1 cellular context compared by ENCODE assay signal in the genomic region with DNA sequence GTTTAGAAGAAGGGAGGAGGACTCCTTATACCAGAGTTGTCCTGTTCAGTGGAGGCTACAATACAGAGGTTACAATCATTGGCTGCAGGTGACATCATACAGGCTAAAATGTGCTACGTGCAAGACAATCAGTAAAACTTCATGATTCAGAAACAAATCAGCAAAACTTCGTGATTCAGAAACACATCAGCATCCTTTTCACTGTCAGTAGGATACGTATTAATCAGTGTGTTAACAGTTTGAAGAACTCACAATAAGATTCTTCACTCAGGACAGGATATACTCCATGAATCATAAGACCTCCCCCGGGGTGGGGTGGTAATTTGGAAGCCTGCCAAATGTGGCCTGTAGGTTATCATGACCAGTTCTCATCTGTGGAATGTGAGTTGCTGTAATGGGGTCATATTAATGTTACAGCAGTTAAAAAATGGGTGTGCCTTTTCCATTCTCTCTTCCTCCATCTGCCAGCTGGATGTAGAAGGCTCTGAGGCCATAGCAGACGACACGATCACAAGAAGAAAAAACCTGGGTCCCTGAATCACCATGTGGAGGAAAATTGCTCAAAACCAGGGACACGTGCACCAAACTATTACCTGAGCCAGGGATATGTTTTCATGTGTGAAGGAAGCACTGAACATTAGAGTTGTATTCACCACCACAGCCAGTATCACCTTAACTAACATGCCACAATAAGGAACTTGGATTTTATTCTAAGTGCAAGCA.
TF ChIP-seq lines count a peak whose summit lies in the region.

No MANE protein-coding gene starts in this region.

TF ChIP-seq in K562, 482 proteins besides CTCF, POLR2A, EP300 and RAD21 (continued from another document and continues in another):
- TF ChIP-seq, protein P1, sequence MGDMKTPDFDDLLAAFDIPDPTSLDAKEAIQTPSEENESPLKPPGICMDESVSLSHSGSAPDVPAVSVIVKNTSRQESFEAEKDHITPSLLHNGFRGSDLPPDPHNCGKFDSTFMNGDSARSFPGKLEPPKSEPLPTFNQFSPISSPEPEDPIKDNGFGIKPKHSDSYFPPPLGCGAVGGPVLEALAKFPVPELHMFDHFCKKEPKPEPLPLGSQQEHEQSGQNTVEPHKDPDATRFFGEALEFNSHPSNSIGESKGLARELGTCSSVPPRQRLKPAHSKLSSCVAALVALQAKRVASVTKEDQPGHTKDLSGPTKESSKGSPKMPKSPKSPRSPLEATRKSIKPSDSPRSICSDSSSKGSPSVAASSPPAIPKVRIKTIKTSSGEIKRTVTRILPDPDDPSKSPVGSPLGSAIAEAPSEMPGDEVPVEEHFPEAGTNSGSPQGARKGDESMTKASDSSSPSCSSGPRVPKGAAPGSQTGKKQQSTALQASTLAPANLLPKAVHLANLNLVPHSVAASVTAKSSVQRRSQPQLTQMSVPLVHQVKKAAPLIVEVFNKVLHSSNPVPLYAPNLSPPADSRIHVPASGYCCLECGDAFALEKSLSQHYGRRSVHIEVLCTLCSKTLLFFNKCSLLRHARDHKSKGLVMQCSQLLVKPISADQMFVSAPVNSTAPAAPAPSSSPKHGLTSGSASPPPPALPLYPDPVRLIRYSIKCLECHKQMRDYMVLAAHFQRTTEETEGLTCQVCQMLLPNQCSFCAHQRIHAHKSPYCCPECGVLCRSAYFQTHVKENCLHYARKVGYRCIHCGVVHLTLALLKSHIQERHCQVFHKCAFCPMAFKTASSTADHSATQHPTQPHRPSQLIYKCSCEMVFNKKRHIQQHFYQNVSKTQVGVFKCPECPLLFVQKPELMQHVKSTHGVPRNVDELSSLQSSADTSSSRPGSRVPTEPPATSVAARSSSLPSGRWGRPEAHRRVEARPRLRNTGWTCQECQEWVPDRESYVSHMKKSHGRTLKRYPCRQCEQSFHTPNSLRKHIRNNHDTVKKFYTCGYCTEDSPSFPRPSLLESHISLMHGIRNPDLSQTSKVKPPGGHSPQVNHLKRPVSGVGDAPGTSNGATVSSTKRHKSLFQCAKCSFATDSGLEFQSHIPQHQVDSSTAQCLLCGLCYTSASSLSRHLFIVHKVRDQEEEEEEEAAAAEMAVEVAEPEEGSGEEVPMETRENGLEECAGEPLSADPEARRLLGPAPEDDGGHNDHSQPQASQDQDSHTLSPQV (IDR thresholded peaks at IDR 0.05): 0 out of 2 replicates have a peak, but pooled peaks have one; percentile 41
- TF ChIP-seq ZNF140 (CRISPR knock-in tag; IDR thresholded peaks at IDR 0.05) (no peak), TAF9B (IDR thresholded peaks at IDR 0.05; ENCODE audit: partially characterized antibody) (no peak), SMAD4 (CRISPR knock-in tag; conservative IDR thresholded peaks at IDR 0.05) (no peak), TAF15 (IDR thresholded peaks at IDR 0.05; ENCODE audit: low read depth, low read length) (no peak), ZBTB5 (IDR thresholded peaks at IDR 0.05) (no peak), RBM14 (IDR thresholded peaks at IDR 0.05; ENCODE audit: borderline replicate concordance, insufficient read depth, low read depth, low read length) (no peak), SRSF3 (IDR thresholded peaks at IDR 0.05; ENCODE audit: insufficient read depth, low read length) (no peak), HMG20A (CRISPR knock-in tag; conservative IDR thresholded peaks at IDR 0.05) (no peak), PATZ1 (CRISPR knock-in tag; IDR thresholded peaks at IDR 0.05; ENCODE audit: borderline replicate concordance) (no peak), ZNF444 (CRISPR knock-in tag; IDR thresholded peaks at IDR 0.05) (no peak), JUN (IDR thresholded peaks at IDR 0.05; ENCODE audit: borderline replicate concordance, low read depth, low read length) (peak; percentile 27; the same call in 1 of the 2 replicates), JUN (CRISPR knock-in tag; IDR thresholded peaks at IDR 0.05; ENCODE audit: borderline replicate concordance) (no peak), ZNF408 (CRISPR knock-in tag; IDR thresholded peaks at IDR 0.05; ENCODE audit: low read depth) (no peak), NEUROD1 (IDR thresholded peaks at IDR 0.05; ENCODE audit: borderline replicate concordance, low read depth, low read length, partially characterized antibody) (no peak), CTCFL (IDR thresholded peaks at IDR 0.05; ENCODE audit: borderline replicate concordance, insufficient read depth, low read depth, low read length, poor library complexity, severe bottlenecking) (no peak), ZFX (CRISPR knock-in tag; IDR thresholded peaks at IDR 0.05) (no peak), ZNF124 (CRISPR knock-in tag; IDR thresholded peaks at IDR 0.05) (no peak), MYC (IDR thresholded peaks at IDR 0.05; ENCODE audit: low read depth, low read length) (no peak), MYC (CRISPR knock-in tag; IDR thresholded peaks at IDR 0.05; ENCODE audit: borderline replicate concordance, low read depth) (no peak), ZNF609 (CRISPR knock-in tag; IDR thresholded peaks at IDR 0.05; ENCODE audit: borderline replicate concordance) (no peak), ELK3 (CRISPR knock-in tag; IDR thresholded peaks at IDR 0.05) (no peak), HSF4 (CRISPR knock-in tag; IDR thresholded peaks at IDR 0.05; ENCODE audit: borderline replicate concordance) (no peak), ZNF830 (CRISPR knock-in tag; IDR thresholded peaks at IDR 0.05) (no peak), ZSCAN32 (CRISPR knock-in tag; IDR thresholded peaks at IDR 0.05) (no peak), FOXO4 (CRISPR knock-in tag; IDR thresholded peaks at IDR 0.05) (no peak), E2F3 (CRISPR knock-in tag; IDR thresholded peaks at IDR 0.05) (no peak), THRB (CRISPR knock-in tag; conservative IDR thresholded peaks at IDR 0.05) (no peak), CSDE1 (IDR thresholded peaks at IDR 0.05) (no peak)
- TF ChIP-seq, protein P2, sequence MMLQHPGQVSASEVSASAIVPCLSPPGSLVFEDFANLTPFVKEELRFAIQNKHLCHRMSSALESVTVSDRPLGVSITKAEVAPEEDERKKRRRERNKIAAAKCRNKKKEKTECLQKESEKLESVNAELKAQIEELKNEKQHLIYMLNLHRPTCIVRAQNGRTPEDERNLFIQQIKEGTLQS (IDR thresholded peaks at IDR 0.05): peak; percentile 83
- TF ChIP-seq, protein P2 (CRISPR knock-in tag; conservative IDR thresholded peaks at IDR 0.05): no peak
- TF ChIP-seq, protein P3, sequence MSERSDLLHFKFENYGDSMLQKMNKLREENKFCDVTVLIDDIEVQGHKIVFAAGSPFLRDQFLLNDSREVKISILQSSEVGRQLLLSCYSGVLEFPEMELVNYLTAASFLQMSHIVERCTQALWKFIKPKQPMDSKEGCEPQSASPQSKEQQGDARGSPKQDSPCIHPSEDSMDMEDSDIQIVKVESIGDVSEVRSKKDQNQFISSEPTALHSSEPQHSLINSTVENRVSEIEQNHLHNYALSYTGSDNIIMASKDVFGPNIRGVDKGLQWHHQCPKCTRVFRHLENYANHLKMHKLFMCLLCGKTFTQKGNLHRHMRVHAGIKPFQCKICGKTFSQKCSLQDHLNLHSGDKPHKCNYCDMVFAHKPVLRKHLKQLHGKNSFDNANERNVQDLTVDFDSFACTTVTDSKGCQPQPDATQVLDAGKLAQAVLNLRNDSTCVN (CRISPR knock-in tag; IDR thresholded peaks at IDR 0.05): no peak
